Comparison of ENCODE assay signal across 17 cellular contexts in the genomic region with DNA sequence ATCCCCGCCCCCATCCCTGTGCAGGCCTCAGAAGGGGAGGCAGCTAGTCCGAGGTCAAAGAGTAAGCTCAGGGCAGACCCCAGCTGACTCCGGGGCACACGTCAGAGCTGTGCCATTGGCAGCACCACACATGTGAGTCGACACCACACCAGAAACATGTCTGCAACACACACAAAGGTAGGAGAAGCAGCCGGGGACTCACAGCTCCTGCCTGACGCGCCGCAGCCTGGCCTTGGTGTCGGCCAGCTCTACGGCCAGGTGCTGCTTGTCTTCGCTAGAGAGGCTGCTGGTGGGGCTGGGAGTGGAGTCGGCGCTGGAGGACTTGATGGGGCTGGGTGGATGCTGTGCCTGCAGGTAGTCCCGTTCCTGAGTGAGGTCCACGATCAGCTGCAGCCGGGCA.
"Had no signal": no experiment of that assay in that cellular context is flagged by ENCODE, and none has a peak within 500 bp of the region (broad histone marks: within the 10 kb centered on the region; RNA-seq: fewer than 3 reads in every experiment).

No MANE protein-coding gene starts in this region.

- H3K4me1 ChIP-seq: left ventricle myocardium inferior, testis had no signal

- H3K9me3 ChIP-seq: left ventricle myocardium inferior, testis had no signal

- H3K9me3 Mint-ChIP-seq: activated CD4-positive, alpha-beta T cell treated with anti-CD3 and anti-CD28 coated beads, Interleukin-2, amount 10 ng/mL, durations not matched to agents 7 days and 5 days; activated T-cell treated with anti-CD3 and anti-CD28 coated beads, Interleukin-2, amount 50 U/mL, for 72 hours; naive thymus-derived CD4-positive, alpha-beta T cell; T-cell; type B pancreatic cell had no signal

- H3K27me3 Mint-ChIP-seq: activated CD4-positive, alpha-beta T cell treated with anti-CD3 and anti-CD28 coated beads, Interleukin-2, amount 10 ng/mL, durations not matched to agents 7 days and 5 days; naive thymus-derived CD4-positive, alpha-beta T cell; progenitor cell of endocrine pancreas; T-cell; type B pancreatic cell had no signal

- H3K27ac Mint-ChIP-seq: activated T-cell treated with anti-CD3 and anti-CD28 coated beads, Interleukin-2, amount 50 U/mL, for 72 hours; type B pancreatic cell had no signal

- H3K4me3 ChIP-seq: left ventricle myocardium inferior, testis had no signal

- H3K27me3 ChIP-seq: brain microvascular endothelial cell, testis had no signal

- ATAC-seq: activated CD4-positive, CD25-positive, alpha-beta regulatory T cell treated with anti-CD3 and anti-CD28 coated beads, Interleukin-2, amount 50 U/mL, for 24 hours; activated T-cell treated with anti-CD3 and anti-CD28 coated beads, Interleukin-2, amount 50 U/mL, for 72 hours; naive thymus-derived CD4-positive, alpha-beta T cell; T-cell had no signal

- DNase-seq: activated CD4-positive, alpha-beta T cell treated with anti-CD3 and anti-CD28 coated beads, Interleukin-2, amount 10 ng/mL, durations not matched to agents 7 days and 5 days; activated CD8-positive, alpha-beta memory T cell treated with anti-CD3 and anti-CD28 coated beads, Interleukin-2, amount 50 U/mL, for 4 hours; activated T-cell treated with anti-CD3 and anti-CD28 coated beads, Interleukin-2, amount 50 U/mL, for 72 hours; aorta; brain microvascular endothelial cell; cerebellar nuclear complex; cortex of kidney; erythroblast; head of caudate nucleus; left ventricle myocardium inferior; mammary epithelial cell; naive thymus-derived CD4-positive, alpha-beta T cell; T-cell; testis had no signal

- H3K36me3 ChIP-seq: brain microvascular endothelial cell, left ventricle myocardium inferior had no signal

- H3K27ac ChIP-seq: brain microvascular endothelial cell, left ventricle myocardium inferior, testis had no signal

- H3K4me3 Mint-ChIP-seq: activated CD4-positive, alpha-beta T cell treated with anti-CD3 and anti-CD28 coated beads, Interleukin-2, amount 10 ng/mL, durations not matched to agents 7 days and 5 days; activated T-cell treated with anti-CD3 and anti-CD28 coated beads, Interleukin-2, amount 50 U/mL, for 72 hours; naive thymus-derived CD4-positive, alpha-beta T cell; T-cell; type B pancreatic cell had no signal
